In the genomic region with DNA sequence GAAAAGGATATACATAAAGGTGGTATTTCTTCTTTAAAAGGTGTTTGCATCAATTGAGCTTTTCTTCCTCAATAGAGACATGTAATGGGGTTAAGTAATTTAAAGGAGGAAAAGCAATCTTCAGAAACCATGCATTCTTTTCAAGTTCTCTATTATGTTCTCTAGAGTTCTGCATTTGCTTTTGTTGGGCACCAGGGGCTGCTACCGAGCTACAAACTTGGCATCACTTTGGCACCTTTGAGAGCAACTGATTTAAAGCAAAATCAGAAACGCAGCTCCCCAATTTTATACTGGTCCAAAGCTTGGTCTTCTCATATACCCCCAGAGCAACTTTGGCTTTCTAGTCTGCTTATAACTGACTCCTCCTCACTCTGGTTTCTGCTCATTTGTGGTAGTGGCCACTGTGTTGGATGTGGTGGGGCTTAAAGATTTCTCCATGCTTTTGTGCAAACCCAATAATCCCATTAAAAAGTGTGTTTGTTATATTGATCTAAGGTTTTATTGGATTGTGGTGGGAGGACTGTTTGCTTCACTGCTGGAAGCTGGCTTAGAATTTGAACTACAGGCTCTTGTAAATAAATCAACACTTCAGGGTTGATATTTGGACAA, we compare ENCODE assay signal across 9 cellular contexts.
DNase-seq lines count a peak whose midpoint lies in the region; ATAC-seq and TF ChIP-seq lines count a peak whose summit lies in the region.
"Had no signal": no experiment of that assay in that cellular context is flagged by ENCODE, and none has a peak within 500 bp of the region (broad histone marks: within the 10 kb centered on the region; RNA-seq: fewer than 3 reads in every experiment).

No MANE protein-coding gene starts in this region.

- H3K27ac ChIP-seq in OCI-LY3 (ENCODE audit: low read length) (no peak overlapping the region), fibroblast of lung (ENCODE audit: insufficient read depth, low read length) (no peak overlapping the region)

- no peaks in the 10 kb centered on the region for H3K4me1 ChIP-seq in OCI-LY3 (ENCODE audit: low read length)
- no peaks in the 10 kb centered on the region for H3K4me1 ChIP-seq in fibroblast of lung (ENCODE audit: control insufficient read depth, extremely low read depth, insufficient read depth, low read length)

- H3K27me3 ChIP-seq in OCI-LY3 (ENCODE audit: low read depth, low read length) (no peaks in the 10 kb centered on the region), fibroblast of lung (ENCODE audit: control insufficient read depth, insufficient read depth, low read length) (no peaks in the 10 kb centered on the region)

- H3K4me3 ChIP-seq in AG04449 (ENCODE audit: low read depth, low read length) (no peak overlapping the region), OCI-LY3 (ENCODE audit: low read length) (no peak overlapping the region), fibroblast of lung (replicated peaks in 1 of 4; ENCODE audit: control extremely low read depth in 1 of 4, insufficient read depth in 1 of 4, low read depth in 3 of 4, low read length in 4 of 4) (no peak overlapping the region)

- H3K36me3 ChIP-seq in OCI-LY3 (replicated peaks; ENCODE audit: low read depth, low read length) (no peaks in the 10 kb centered on the region), fibroblast of lung (ENCODE audit: control insufficient read depth, insufficient read depth, low read length) (no peaks in the 10 kb centered on the region)

- POLR2A ChIA-PET in AG04449 (lab: Yijun Ruan, JAX) = interaction anchor here (1.0 kb wide), 1 partner anchor 666 kb away, joined by 3 read pairs; no protein-coding TSS in a partner anchor

- no peaks in the 10 kb centered on the region for H3K79me2 ChIP-seq in OCI-LY3 (ENCODE audit: low read length)
- H3K79me2 ChIP-seq in fibroblast of lung (ENCODE audit: control insufficient read depth, insufficient read depth, low read length) = no peaks in the 10 kb centered on the region

- CTCF ChIA-PET in AG04449 (lab: Yijun Ruan, JAX) = interaction anchor here (0.6 to 2.8 kb wide), 41 partner anchors 9 to 1537 kb away, joined by 3 to 15 read pairs (median 3); no protein-coding TSS in a partner anchor

- no peak overlapping the region for H3K27ac Mint-ChIP-seq in osteocyte (ENCODE audit: unreplicated experiment)
- no peak overlapping the region for H3K27ac Mint-ChIP-seq in activated T-cell treated with anti-CD3 and anti-CD28 coated beads, Interleukin-2, amount 50 U/mL, for 72 hours
- H3K27ac Mint-ChIP-seq: dendritic cell treated with granulocyte-macrophage colony-stimulating factor and Interleukin-4, amounts not matched to agents 40 ng/mL and 50 ng/mL, for 4 days had no signal

- H4K20me1 ChIP-seq in OCI-LY3 (ENCODE audit: insufficient read depth, low read length) (no peaks in the 10 kb centered on the region), fibroblast of lung (ENCODE audit: control insufficient read depth, extremely low read depth, insufficient read depth, low read length) (no peaks in the 10 kb centered on the region)

- H3K9ac ChIP-seq in OCI-LY3 (ENCODE audit: low read length) (no peak overlapping the region), fibroblast of lung (ENCODE audit: insufficient read depth, low read length) (no peak overlapping the region)

- ATAC-seq in GM18502 (IDR thresholded peaks at IDR 0.05; ENCODE audit: poor library complexity, unreplicated experiment) (peak; percentile 73), HG03520 (IDR thresholded peaks at IDR 0.05; ENCODE audit: unreplicated experiment) (peak; percentile 72)
- no peak for ATAC-seq in activated T-cell treated with anti-CD3 and anti-CD28 coated beads, Interleukin-2, amount 50 U/mL, for 72 hours (replicated peaks in 1 of 2)

- no peaks in the 10 kb centered on the region for H3K36me3 Mint-ChIP-seq in osteocyte (ENCODE audit: unreplicated experiment)
- no peaks in the 10 kb centered on the region for H3K36me3 Mint-ChIP-seq in activated T-cell treated with anti-CD3 and anti-CD28 coated beads, Interleukin-2, amount 50 U/mL, for 72 hours (ENCODE audit: insufficient read depth in 2 of 2)

- H3K9me3 ChIP-seq in OCI-LY3 (ENCODE audit: insufficient read depth, low read length) (no peaks in the 10 kb centered on the region), fibroblast of lung (ENCODE audit: control insufficient read depth, insufficient read depth, low read depth, low read length) (no peaks in the 10 kb centered on the region)

- DNase-seq in AG04449 (ENCODE audit: low read depth, low spot score) (no peak), fibroblast of lung (ENCODE audit: low read depth in 2 of 2) (peak; percentile 41 to 71), osteocyte (ENCODE audit: extremely low spot score, unreplicated experiment) (no peak)
- no peak for DNase-seq in activated naive CD4-positive, alpha-beta T cell treated with Interleukin-2 at 50 U/mL for 16 hours
- DNase-seq in activated T-cell treated with anti-CD3 and anti-CD28 coated beads, Interleukin-2, amount 50 U/mL, for 72 hours = no peak

- no peak overlapping the region for H3K4me2 ChIP-seq in OCI-LY3 (ENCODE audit: low read length)
- no peak overlapping the region for H3K4me2 ChIP-seq in fibroblast of lung (ENCODE audit: extremely low read depth, insufficient read depth, low read length)

- TF ChIP-seq CTCF in AG04449 (IDR thresholded peaks at IDR 0.05; ENCODE audit: insufficient read depth, low read length, missing control alignments) (peak; percentile 81), OCI-LY3 (IDR thresholded peaks at IDR 0.05; ENCODE audit: low read depth, low read length) (peak; percentile 60), fibroblast of lung (conservative IDR thresholded peaks at IDR 0.05 in 1 of 2, IDR thresholded peaks at IDR 0.05 in 1 of 2; ENCODE audit: low read depth in 1 of 2, low read length in 2 of 2) (peak; percentile 93 to 97), osteocyte (IDR thresholded peaks at IDR 0.05) (peak; percentile 78)

- no peaks in the 10 kb centered on the region for H3K9me3 Mint-ChIP-seq in osteocyte (ENCODE audit: unreplicated experiment)
- H3K9me3 Mint-ChIP-seq in activated T-cell treated with anti-CD3 and anti-CD28 coated beads, Interleukin-2, amount 50 U/mL, for 72 hours = no peaks in the 10 kb centered on the region
- H3K9me3 Mint-ChIP-seq: dendritic cell treated with granulocyte-macrophage colony-stimulating factor and Interleukin-4, amounts not matched to agents 40 ng/mL and 50 ng/mL, for 4 days had no signal

- H3K4me3 Mint-ChIP-seq in osteocyte (ENCODE audit: unreplicated experiment) = no peak overlapping the region
- no peak overlapping the region for H3K4me3 Mint-ChIP-seq in activated T-cell treated with anti-CD3 and anti-CD28 coated beads, Interleukin-2, amount 50 U/mL, for 72 hours
- H3K4me3 Mint-ChIP-seq: dendritic cell treated with granulocyte-macrophage colony-stimulating factor and Interleukin-4, amounts not matched to agents 40 ng/mL and 50 ng/mL, for 4 days had no signal

- peaks cover 17% of the 10 kb centered on the region for H3K27me3 Mint-ChIP-seq in osteocyte (ENCODE audit: unreplicated experiment)
- no peaks in the 10 kb centered on the region for H3K27me3 Mint-ChIP-seq in activated T-cell treated with anti-CD3 and anti-CD28 coated beads, Interleukin-2, amount 50 U/mL, for 72 hours (ENCODE audit: low read depth)
- H3K27me3 Mint-ChIP-seq: dendritic cell treated with granulocyte-macrophage colony-stimulating factor and Interleukin-4, amounts not matched to agents 40 ng/mL and 50 ng/mL, for 4 days had no signal

- no peaks in the 10 kb centered on the region for H3K4me1 Mint-ChIP-seq in osteocyte (ENCODE audit: unreplicated experiment)
- H3K4me1 Mint-ChIP-seq in activated T-cell treated with anti-CD3 and anti-CD28 coated beads, Interleukin-2, amount 50 U/mL, for 72 hours (ENCODE audit: low read depth) = no peaks in the 10 kb centered on the region

- H2AFZ ChIP-seq in OCI-LY3 (ENCODE audit: low read depth, low read length) (no peak overlapping the region; the same call in 1 of the 2 replicates), fibroblast of lung (ENCODE audit: low read length) (no peak overlapping the region)

Comparison
In these comparisons a context has a peak if more than half of its experiments do, and no peak if none do; other contexts are left out.
1. DNase-seq: peak in fibroblast of lung (2 of 2); none in AG04449 (single experiment), osteocyte (single experiment), activated naive CD4-positive, alpha-beta T cell treated with Interleukin-2 at 50 U/mL for 16 hours (single experiment) and activated T-cell treated with anti-CD3 and anti-CD28 coated beads, Interleukin-2, amount 50 U/mL, for 72 hours (0 of 2).
2. ATAC-seq: peak in GM18502 (single experiment) and HG03520 (single experiment); none in activated T-cell treated with anti-CD3 and anti-CD28 coated beads, Interleukin-2, amount 50 U/mL, for 72 hours (0 of 2).
3. Peak in every context shown above with its lines, with median percentiles within 50 percentile points of each other: CTCF ChIP-seq.